Comparison of ENCODE assay signal across 8 cellular contexts in genomic region chr15:83282859-83283812, GRCh38. TPM values are rescaled to one million over a fixed set of nuclear protein-coding genes. Genes with fewer than 3 reads are reported as not detected.
A peak's percentile ranks its signal among the peaks of the same experiment; 100 is the strongest.
DNase-seq lines count a peak whose midpoint lies in the region; ATAC-seq and TF ChIP-seq lines count a peak whose summit lies in the region.

No MANE protein-coding gene starts in this region.

- TF ChIP-seq POLR2A in spleen (IDR thresholded peaks at IDR 0.05) = no peak

- WGBS in adipose tissue, 3 donors = 3 to 7% (median 3%) methylated on average over 61 to 79 of the region's 79 CpGs
- no CpG with 5 or more reads among the region's 79 CpGs for WGBS in iPS DF 6.9 (ENCODE audit: insufficient coverage, insufficient read length)
- WGBS in spleen, 5 donors = 3 to 7% (median 3%) methylated on average over 51 to 79 of the region's 79 CpGs

- intact Hi-C loops in spleen (cut with DNase I; ENCODE audit: low total_unique reads) = no loop called here

- H3K9me3 ChIP-seq in iPS DF 6.9 (ENCODE audit: control insufficient read depth, insufficient read depth, low read length) (no peaks in the 10 kb centered on the region), spleen (no peaks in the 10 kb centered on the region)

- H3K4me3 ChIP-seq in iPS DF 6.9 (ENCODE audit: low read length) = peak overlapping the region; percentile 47; the same call in 1 of the 2 replicates
- H3K4me3 ChIP-seq in spleen = peak overlapping the region; percentile 8 to 66 (median 33)

- POLR2A ChIA-PET in HEK293T (lab: Yijun Ruan, JAX) = no interaction called here

- peak overlapping the region; percentile 24 for H3K27ac ChIP-seq in adipose tissue (ENCODE audit: low read depth, low read length)
- H3K27ac ChIP-seq in iPS DF 6.9 (ENCODE audit: low read length) = no peak overlapping the region
- no peak overlapping the region for H3K27ac ChIP-seq in spleen

- no peaks in the 10 kb centered on the region for H3K4me1 ChIP-seq in iPS DF 6.9 (ENCODE audit: control insufficient read depth, insufficient read depth, low read length)
- peaks cover 0 to 25% (median 14%) of the 10 kb centered on the region in 6 donors for H3K4me1 ChIP-seq in spleen

- no peak for TF ChIP-seq CTCF in spleen (IDR thresholded peaks at IDR 0.05 in 8 of 11, conservative IDR thresholded peaks at IDR 0.05 in 3 of 11)

- ATAC-seq in HG03520 (IDR thresholded peaks at IDR 0.05; ENCODE audit: unreplicated experiment) = no peak
- ATAC-seq in GM19467 (IDR thresholded peaks at IDR 0.05; ENCODE audit: unreplicated experiment) = no peak

- CTCF ChIA-PET in HEK293T (lab: Yijun Ruan, JAX) = no interaction called here

- H3K36me3 ChIP-seq in iPS DF 6.9 (ENCODE audit: control insufficient read depth, insufficient read depth, low read length) = no peaks in the 10 kb centered on the region; the same call in 1 of the 2 replicates
- no peaks in the 10 kb centered on the region for H3K36me3 ChIP-seq in spleen

- DNase-seq in HEK293T (ENCODE audit: extremely low spot score) = peak; percentile 61
- no peak for DNase-seq in iPS DF 6.9 (ENCODE audit: low read depth, low spot score)
- no peak for DNase-seq in spleen
- DNase-seq in NCI-H2029 treated with DMSO at 0.1 percent for 48 hours (lab: John Stamatoyannopoulos, UW) = no peak
- DNase-seq in activated CD4-positive, CD25-positive, alpha-beta regulatory T cell treated with anti-CD3 and anti-CD28 coated beads, Interleukin-2, amount 50 U/mL, for 72 hours = no peak

- H3K27me3 ChIP-seq in iPS DF 6.9 (ENCODE audit: control insufficient read depth, insufficient read depth, low read length) = peaks cover 38% of the 10 kb centered on the region
- peaks cover 0 to 99% (median 66%) of the 10 kb centered on the region in 7 donors for H3K27me3 ChIP-seq in spleen (replicated peaks in 1 of 7)

TF ChIP-seq in HEK293T, 16 proteins besides CTCF, POLR2A, EP300 and RAD21:
- TF ChIP-seq ZNF384 (IDR thresholded peaks at IDR 0.05) = no peak
- TF ChIP-seq L3MBTL2 (conservative IDR thresholded peaks at IDR 0.05) = peak; percentile 38; the same call in 1 of the 2 replicates
- TF ChIP-seq TARDBP (IDR thresholded peaks at IDR 0.05) = no peak
- no peak for TF ChIP-seq PKNOX1 (IDR thresholded peaks at IDR 0.05)
- TF ChIP-seq FOXK2 (IDR thresholded peaks at IDR 0.05) = no peak

RNA-seq across cellular contexts. Expression of gene BNC1, which starts 1.3 kb away (rescaled TPM):
- 1 to 10 TPM in 2 of 3 donors, under 1 TPM in 1; 0.05 to 1.6 (median 1.5) TPM for polyA plus RNA-seq in adipose tissue
- under 1 TPM in 5 of 7 donors, not detected in 2; 0.13 to 0.41 (median 0.29) TPM for total RNA-seq in spleen
- under 1 TPM; 0.02 to 0.06 (median 0.03) TPM for polyA plus RNA-seq in spleen
